10 cellular contexts compared by ENCODE assay signal in the genomic region with DNA sequence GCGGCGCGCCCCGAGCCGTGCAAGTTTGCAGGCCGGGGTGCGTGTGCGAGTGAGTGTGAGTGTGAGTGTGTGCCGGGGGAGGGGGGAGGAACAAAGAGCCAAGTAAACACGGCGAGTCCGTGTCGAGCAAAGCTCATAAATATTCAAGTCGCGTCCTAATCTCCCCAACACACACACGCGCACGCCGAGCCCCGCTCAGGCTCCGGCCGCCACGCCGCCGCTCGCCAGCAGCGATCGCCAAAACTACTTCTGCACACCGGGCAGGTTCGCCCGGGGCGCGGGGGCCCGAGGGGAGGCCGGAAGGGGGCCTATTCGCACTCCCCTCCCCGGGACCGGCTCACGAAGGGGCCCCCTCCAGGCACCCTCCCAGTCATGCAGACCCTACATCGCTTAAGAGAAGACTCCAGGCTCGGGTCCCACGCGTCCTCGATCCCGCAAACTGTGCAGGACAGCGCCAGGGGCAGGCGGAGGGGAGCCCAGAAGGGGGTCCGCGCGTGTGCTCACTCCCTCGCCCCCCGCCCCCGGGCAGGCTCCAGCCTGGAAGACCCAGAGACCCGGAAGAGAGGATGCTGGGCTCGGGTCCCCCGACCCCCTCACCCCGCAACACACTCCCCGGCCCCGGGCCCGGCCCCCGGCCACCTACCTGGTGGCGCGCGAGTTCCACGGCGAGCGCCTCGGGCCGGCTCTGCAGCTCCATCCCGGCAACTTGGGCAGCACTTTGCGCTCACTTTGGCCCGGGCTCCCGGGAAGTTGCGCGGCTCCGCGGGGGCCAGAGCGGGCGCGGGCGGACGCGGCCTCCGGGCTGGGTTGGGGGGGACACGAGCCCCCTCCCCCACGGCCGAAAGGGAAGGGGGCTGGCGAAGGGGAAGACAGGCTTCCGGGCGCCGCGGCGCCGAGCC. TPM values are rescaled to one million over a fixed set of nuclear protein-coding genes. Genes with fewer than 3 reads are reported as not detected.
A peak's percentile ranks its signal among the peaks of the same experiment; 100 is the strongest.
DNase-seq lines count a peak whose midpoint lies in the region; ATAC-seq and TF ChIP-seq lines count a peak whose summit lies in the region.
"Had no signal": no experiment of that assay in that cellular context is flagged by ENCODE, and none has a peak within 500 bp of the region (broad histone marks: within the 10 kb centered on the region; RNA-seq: fewer than 3 reads in every experiment).

No MANE protein-coding gene starts in this region.

- peaks cover 67% of the 10 kb centered on the region for H3K27me3 Mint-ChIP-seq in activated T-cell treated with anti-CD3 and anti-CD28 coated beads, Interleukin-2, amount 50 U/mL, for 4 hours (ENCODE audit: low read depth)

- no peaks in the 10 kb centered on the region for H3K9me3 ChIP-seq in ascending aorta
- no peaks in the 10 kb centered on the region for H3K9me3 ChIP-seq in upper lobe of right lung
- H3K9me3 ChIP-seq: left lung had no signal

- no peaks in the 10 kb centered on the region for H3K36me3 Mint-ChIP-seq in activated T-cell treated with anti-CD3 and anti-CD28 coated beads, Interleukin-2, amount 50 U/mL, for 4 hours (ENCODE audit: insufficient read depth)

- H3K27me3 ChIP-seq in ascending aorta (peaks cover 3% of the 10 kb centered on the region), layer of hippocampus (ENCODE audit: control insufficient read depth, insufficient read depth, low read length) (peaks cover 3% of the 10 kb centered on the region), upper lobe of right lung (peaks cover 74% of the 10 kb centered on the region)

- intact Hi-C loops in ascending aorta (cut with DNase I): no loop called here
- intact Hi-C loops in upper lobe of right lung (cut with DNase I): no loop called here

- peak overlapping the region; percentile 59 to 73 for H3K4me3 ChIP-seq in ascending aorta
- peak overlapping the region; percentile 26 for H3K4me3 ChIP-seq in upper lobe of right lung

- no peak for TF ChIP-seq CTCF in ascending aorta (IDR thresholded peaks at IDR 0.05)
- no peak for TF ChIP-seq CTCF in upper lobe of right lung (IDR thresholded peaks at IDR 0.05)

- no peak for DNase-seq in activated T-cell treated with anti-CD3 and anti-CD28 coated beads, Interleukin-2, amount 50 U/mL, for 4 hours
- DNase-seq in activated T-cell treated with anti-CD3 and anti-CD28 coated beads for 4 hours (no peak), ascending aorta (ENCODE audit: low spot score in 2 of 2) (no peak), upper lobe of right lung (no peak), NCI-H2081 (lab: John Stamatoyannopoulos, UW) (no peak), kidney glomerular epithelial cell (lab: John Stamatoyannopoulos, UW) (no peak)

- H3K4me1 ChIP-seq in ascending aorta (peaks cover 15 to 27% of the 10 kb centered on the region in 2 donors), upper lobe of right lung (peaks cover 23% of the 10 kb centered on the region)

- H3K36me3 ChIP-seq in ascending aorta: no peaks in the 10 kb centered on the region
- H3K36me3 ChIP-seq in upper lobe of right lung: no peaks in the 10 kb centered on the region
- H3K36me3 ChIP-seq: left lung had no signal

- H3K9me3 Mint-ChIP-seq in activated T-cell treated with anti-CD3 and anti-CD28 coated beads, Interleukin-2, amount 50 U/mL, for 4 hours: no peaks in the 10 kb centered on the region

- H3K4me1 Mint-ChIP-seq in activated T-cell treated with anti-CD3 and anti-CD28 coated beads, Interleukin-2, amount 50 U/mL, for 4 hours (ENCODE audit: low read depth): peaks cover 14% of the 10 kb centered on the region

- H3K27ac ChIP-seq in ascending aorta (no peak overlapping the region), layer of hippocampus (ENCODE audit: low read depth, low read length) (peak overlapping the region; percentile 46), upper lobe of right lung (no peak overlapping the region)
- H3K27ac ChIP-seq: left lung had no signal

- ATAC-seq in activated T-cell treated with anti-CD3 and anti-CD28 coated beads, Interleukin-2, amount 50 U/mL, for 4 hours: peak; percentile 13 to 21
- ATAC-seq in upper lobe of right lung (no peak), GM18498 (IDR thresholded peaks at IDR 0.05; ENCODE audit: unreplicated experiment) (no peak)
- ATAC-seq: left lung had no signal

- peak overlapping the region; percentile 26 for H3K4me3 Mint-ChIP-seq in activated T-cell treated with anti-CD3 and anti-CD28 coated beads, Interleukin-2, amount 50 U/mL, for 4 hours

RNA-seq across cellular contexts. Expression of gene PHF21B, which starts 0.7 kb away (rescaled TPM):
- under 1 TPM in 1 of 3 donors, not detected in 2; 0.26 TPM for total RNA-seq in activated T-cell treated with anti-CD3 and anti-CD28 coated beads, Interleukin-2, amount 50 U/mL, for 4 hours
- not detected for total RNA-seq in ascending aorta
- 0.12 TPM for total RNA-seq in upper lobe of right lung
- total RNA-seq: RPMI7951 had no signal

Comparison
In these comparisons a context has a peak if more than half of its experiments do, and no peak if none do; other contexts are left out.
1. ATAC-seq: peak in activated T-cell treated with anti-CD3 and anti-CD28 coated beads, Interleukin-2, amount 50 U/mL, for 4 hours (2 of 2); none in upper lobe of right lung (single experiment) and GM18498 (single experiment).